ENCODE assay signal across 1 cellular context in genomic region chr13:49602005-49602404, GRCh38.
TF ChIP-seq lines count a peak whose summit lies in the region.

No MANE protein-coding gene starts in this region.

TF ChIP-seq in H1, 55 proteins besides CTCF, POLR2A, EP300 and RAD21:
- no peak for TF ChIP-seq JUN (IDR thresholded peaks at IDR 0.05; ENCODE audit: low read depth, low read length)
- no peak for TF ChIP-seq PHF8 (conservative IDR thresholded peaks at IDR 0.05; ENCODE audit: low read depth, low read length)
- no peak for TF ChIP-seq CHD2 (IDR thresholded peaks at IDR 0.05; ENCODE audit: low read length)
- TF ChIP-seq CBX5 (IDR thresholded peaks at IDR 0.05; ENCODE audit: low read depth, low read length), result no peak
- no peak for TF ChIP-seq GABPA (IDR thresholded peaks at IDR 0.05; ENCODE audit: borderline replicate concordance, insufficient read depth, low read length)
- no peak for TF ChIP-seq POU5F1 (IDR thresholded peaks at IDR 0.05; ENCODE audit: low read depth, low read length)
- TF ChIP-seq SIX5 (IDR thresholded peaks at IDR 0.05; ENCODE audit: low read depth, low read length), result no peak
- TF ChIP-seq KDM5A (IDR thresholded peaks at IDR 0.05; ENCODE audit: low read length), result no peak
- TF ChIP-seq YY1 (IDR thresholded peaks at IDR 0.05; ENCODE audit: low read depth, low read length), result no peak
- no peak for TF ChIP-seq JUND (IDR thresholded peaks at IDR 0.05; ENCODE audit: low read length)
- no peak for TF ChIP-seq TEAD4 (IDR thresholded peaks at IDR 0.05; ENCODE audit: low read depth, low read length)
- no peak for TF ChIP-seq CTBP2 (IDR thresholded peaks at IDR 0.05; ENCODE audit: borderline replicate concordance, insufficient read depth, insufficient read length, low read length)
- no peak for TF ChIP-seq ASH2L (IDR thresholded peaks at IDR 0.05; ENCODE audit: low read length)
- TF ChIP-seq GTF2F1 (IDR thresholded peaks at IDR 0.05; ENCODE audit: borderline replicate concordance, low read depth, low read length), result no peak
- TF ChIP-seq CEBPB (IDR thresholded peaks at IDR 0.05; ENCODE audit: low read depth, low read length), result no peak
- no peak for TF ChIP-seq SIRT6 (IDR thresholded peaks at IDR 0.05; ENCODE audit: low read length)
- TF ChIP-seq E2F6 (IDR thresholded peaks at IDR 0.05), result no peak
TF ChIP-seq in H1: peak in this region for 0.
